Comparison of ENCODE assay signal across 28 cellular contexts in the genomic region with DNA sequence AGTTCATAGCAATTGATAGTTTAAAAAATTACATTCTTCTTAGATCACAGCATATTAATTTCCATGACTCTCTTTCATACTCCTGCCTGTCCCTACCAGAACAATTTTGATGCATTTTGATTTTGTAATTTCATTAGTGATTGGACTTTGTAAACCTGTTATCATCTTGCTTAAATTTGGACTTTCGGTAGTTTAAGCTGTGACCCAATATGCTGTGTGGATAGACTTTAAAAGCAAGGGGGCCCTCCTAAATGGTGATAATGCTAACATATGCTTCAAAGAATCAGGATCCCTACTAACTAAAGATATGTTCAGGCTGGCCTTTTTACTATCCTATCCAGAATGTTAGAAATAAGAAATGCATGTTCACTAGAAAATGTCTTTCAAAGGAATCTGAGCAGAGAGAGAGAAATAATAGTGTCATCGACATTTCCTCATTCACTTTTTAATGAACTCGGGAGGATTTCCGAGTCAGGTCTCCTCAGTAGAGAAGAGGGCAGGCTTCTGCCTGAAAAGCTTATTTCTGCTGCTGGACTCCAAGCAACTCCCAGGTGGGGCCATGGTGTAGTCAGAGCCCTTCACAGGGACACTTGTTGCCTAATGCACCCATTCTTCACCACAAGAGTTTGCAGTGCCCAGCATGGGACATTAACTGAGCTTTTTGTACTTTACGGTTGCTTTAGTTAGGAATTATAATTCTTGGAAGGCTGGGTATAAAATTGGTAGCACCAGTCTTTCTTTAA. TPM values are rescaled to one million over a fixed set of nuclear protein-coding genes. Genes with fewer than 3 reads are reported as not detected.
"Had no signal": no experiment of that assay in that cellular context is flagged by ENCODE, and none has a peak within 500 bp of the region (broad histone marks: within the 10 kb centered on the region; RNA-seq: fewer than 3 reads in every experiment).

No MANE protein-coding gene starts in this region.

- FAIRE-seq: astrocyte, TTC549 had no signal

- H3K27ac ChIP-seq: cardiac muscle cell had no signal

- H3K36me3 Mint-ChIP-seq: activated CD4-positive, alpha-beta memory T cell treated with anti-CD3 and anti-CD28 coated beads for 36 hours; activated naive CD8-positive, alpha-beta T cell; brain had no signal

- H3K27me3 ChIP-seq: cardiac muscle cell had no signal

- DNase-seq: activated CD4-positive, alpha-beta memory T cell treated with anti-CD3 and anti-CD28 coated beads for 36 hours; activated CD4-positive, alpha-beta T cell treated with anti-CD3 and anti-CD28 coated beads, Interleukin-2, amount 10 ng/mL, durations not matched to agents 7 days and 5 days; activated CD4-positive, CD25-positive, alpha-beta regulatory T cell; activated CD8-positive, alpha-beta memory T cell treated with anti-CD3 and anti-CD28 coated beads for 24 hours; activated gamma-delta T cell; activated naive CD4-positive, alpha-beta T cell treated with anti-CD3 and anti-CD28 coated beads for 36 hours; activated T-cell treated with anti-CD3 and anti-CD28 coated beads for 4 hours; activated T-cell treated with anti-CD3 and anti-CD28 coated beads, Interleukin-2, amount 50 U/mL, for 48 hours; amygdala; Kasumi-1; KBM-7; NCI-H2029 treated with DMSO at 0.1 percent for 48 hours; NCI-H345; NCI-H510A; NCI-H526 treated with DMSO at 0.1 percent for 48 hours; NK-92 treated with Interleukin-12 subunit alpha and Interleukin-12 subunit beta, amount 100 ng/mL, for 24 hours; OCI-M1; RPMI8226; T-helper 2 cell; T1000 had no signal

- H3K9me3 Mint-ChIP-seq: activated CD4-positive, alpha-beta memory T cell treated with anti-CD3 and anti-CD28 coated beads for 36 hours; activated CD4-positive, alpha-beta T cell treated with anti-CD3 and anti-CD28 coated beads, Interleukin-2, amount 10 ng/mL, durations not matched to agents 7 days and 5 days; activated naive CD4-positive, alpha-beta T cell treated with anti-CD3 and anti-CD28 coated beads for 36 hours; activated T-helper 17 cell treated with anti-CD3 and anti-CD28 coated beads, Interleukin-2, amount 50 U/mL, for 72 hours; brain had no signal

- ATAC-seq: activated T-helper 17 cell treated with anti-CD3 and anti-CD28 coated beads, Interleukin-2, amount 50 U/mL, for 72 hours; Panc1; Right ventricle myocardium inferior had no signal

- H3K36me3 ChIP-seq: cardiac muscle cell had no signal

- H3K4me3 Mint-ChIP-seq: activated CD4-positive, alpha-beta memory T cell treated with anti-CD3 and anti-CD28 coated beads for 36 hours; activated CD4-positive, alpha-beta T cell treated with anti-CD3 and anti-CD28 coated beads, Interleukin-2, amount 10 ng/mL, durations not matched to agents 7 days and 5 days; activated naive CD4-positive, alpha-beta T cell treated with anti-CD3 and anti-CD28 coated beads for 36 hours; activated naive CD8-positive, alpha-beta T cell; activated T-helper 17 cell treated with anti-CD3 and anti-CD28 coated beads, Interleukin-2, amount 50 U/mL, for 72 hours; brain had no signal

- H3K4me3 ChIP-seq: cardiac muscle cell had no signal

- H3K4me1 Mint-ChIP-seq: activated CD4-positive, alpha-beta T cell treated with anti-CD3 and anti-CD28 coated beads, Interleukin-2, amount 10 ng/mL, durations not matched to agents 7 days and 5 days; brain had no signal

- H3K27ac Mint-ChIP-seq: activated CD4-positive, alpha-beta memory T cell treated with anti-CD3 and anti-CD28 coated beads for 36 hours; activated CD4-positive, alpha-beta T cell treated with anti-CD3 and anti-CD28 coated beads, Interleukin-2, amount 10 ng/mL, durations not matched to agents 7 days and 5 days; activated naive CD4-positive, alpha-beta T cell treated with anti-CD3 and anti-CD28 coated beads for 36 hours; activated naive CD8-positive, alpha-beta T cell; activated T-helper 17 cell treated with anti-CD3 and anti-CD28 coated beads, Interleukin-2, amount 50 U/mL, for 72 hours; brain had no signal

RNA-seq across cellular contexts. Expression of a gene that starts 16.7 kb away (rescaled TPM):
- total RNA-seq: activated CD4-positive, alpha-beta memory T cell treated with anti-CD3 and anti-CD28 coated beads for 36 hours; activated CD4-positive, alpha-beta T cell treated with anti-CD3 and anti-CD28 coated beads, Interleukin-2, amount 10 ng/mL, durations not matched to agents 7 days and 5 days; activated naive CD4-positive, alpha-beta T cell treated with anti-CD3 and anti-CD28 coated beads for 36 hours had no signal
